In the genomic region with DNA sequence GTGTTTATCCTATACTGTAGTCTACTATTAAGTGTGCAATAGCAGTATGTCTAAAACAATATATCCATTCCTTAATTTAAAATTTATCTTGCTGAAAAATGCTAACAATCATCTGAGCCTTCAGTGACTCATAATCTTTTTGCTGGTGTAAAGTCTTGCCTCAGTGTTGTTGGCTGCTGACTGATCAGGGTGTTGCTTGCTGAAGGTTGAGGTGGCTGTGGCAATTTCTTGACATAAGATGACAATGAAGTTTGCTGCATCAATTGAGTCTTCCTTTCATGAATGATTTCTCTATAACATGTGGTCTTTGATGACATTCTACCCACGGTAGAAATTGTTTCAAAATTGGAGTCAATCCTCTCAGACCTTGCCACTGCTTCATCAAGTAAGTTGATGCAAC, we compare ENCODE assay signal across 22 cellular contexts.
"Had no signal": no experiment of that assay in that cellular context is flagged by ENCODE, and none has a peak within 500 bp of the region (broad histone marks: within the 10 kb centered on the region; RNA-seq: fewer than 3 reads in every experiment).

No MANE protein-coding gene starts in this region.

- ATAC-seq: gastrocnemius medialis, heart right ventricle, left cardiac atrium, left lung, left ventricle myocardium superior, lower lobe of right lung, mucosa of descending colon had no signal

- H3K4me1 Mint-ChIP-seq: mesothelial cell of epicardium, naive B cell had no signal

- H3K27ac Mint-ChIP-seq: mesothelial cell of epicardium, naive B cell had no signal

- H3K9me3 Mint-ChIP-seq: mesothelial cell of epicardium had no signal

- DNase-seq: dermis blood vessel endothelial cell; dorsolateral prefrontal cortex; effector CD4-positive, alpha-beta T cell; effector memory CD4-positive, alpha-beta T cell; foreskin fibroblast; foreskin melanocyte; gastrocnemius medialis; glutamatergic neuron; head of caudate nucleus; heart right ventricle; hippocampal formation; left cardiac atrium; left lung; left ventricle myocardium superior; lower lobe of right lung; mesenchymal stem cell; mucosa of descending colon; naive B cell had no signal

- FAIRE-seq: endothelial cell of umbilical vein, islet of Langerhans, keratinocyte had no signal

- H3K4me3 Mint-ChIP-seq: mesothelial cell of epicardium, naive B cell had no signal

- H3K36me3 Mint-ChIP-seq: mesothelial cell of epicardium had no signal
